1 cellular context compared by ENCODE assay signal in genomic region chr11:19995131-19995530, GRCh38.
A peak's percentile ranks its signal among the peaks of the same experiment; 100 is the strongest.
TF ChIP-seq lines count a peak whose summit lies in the region.

No MANE protein-coding gene starts in this region.

TF ChIP-seq in K562, 482 proteins besides CTCF, POLR2A, EP300 and RAD21 (continued from another document and continues in another):
- TF ChIP-seq, protein P1, sequence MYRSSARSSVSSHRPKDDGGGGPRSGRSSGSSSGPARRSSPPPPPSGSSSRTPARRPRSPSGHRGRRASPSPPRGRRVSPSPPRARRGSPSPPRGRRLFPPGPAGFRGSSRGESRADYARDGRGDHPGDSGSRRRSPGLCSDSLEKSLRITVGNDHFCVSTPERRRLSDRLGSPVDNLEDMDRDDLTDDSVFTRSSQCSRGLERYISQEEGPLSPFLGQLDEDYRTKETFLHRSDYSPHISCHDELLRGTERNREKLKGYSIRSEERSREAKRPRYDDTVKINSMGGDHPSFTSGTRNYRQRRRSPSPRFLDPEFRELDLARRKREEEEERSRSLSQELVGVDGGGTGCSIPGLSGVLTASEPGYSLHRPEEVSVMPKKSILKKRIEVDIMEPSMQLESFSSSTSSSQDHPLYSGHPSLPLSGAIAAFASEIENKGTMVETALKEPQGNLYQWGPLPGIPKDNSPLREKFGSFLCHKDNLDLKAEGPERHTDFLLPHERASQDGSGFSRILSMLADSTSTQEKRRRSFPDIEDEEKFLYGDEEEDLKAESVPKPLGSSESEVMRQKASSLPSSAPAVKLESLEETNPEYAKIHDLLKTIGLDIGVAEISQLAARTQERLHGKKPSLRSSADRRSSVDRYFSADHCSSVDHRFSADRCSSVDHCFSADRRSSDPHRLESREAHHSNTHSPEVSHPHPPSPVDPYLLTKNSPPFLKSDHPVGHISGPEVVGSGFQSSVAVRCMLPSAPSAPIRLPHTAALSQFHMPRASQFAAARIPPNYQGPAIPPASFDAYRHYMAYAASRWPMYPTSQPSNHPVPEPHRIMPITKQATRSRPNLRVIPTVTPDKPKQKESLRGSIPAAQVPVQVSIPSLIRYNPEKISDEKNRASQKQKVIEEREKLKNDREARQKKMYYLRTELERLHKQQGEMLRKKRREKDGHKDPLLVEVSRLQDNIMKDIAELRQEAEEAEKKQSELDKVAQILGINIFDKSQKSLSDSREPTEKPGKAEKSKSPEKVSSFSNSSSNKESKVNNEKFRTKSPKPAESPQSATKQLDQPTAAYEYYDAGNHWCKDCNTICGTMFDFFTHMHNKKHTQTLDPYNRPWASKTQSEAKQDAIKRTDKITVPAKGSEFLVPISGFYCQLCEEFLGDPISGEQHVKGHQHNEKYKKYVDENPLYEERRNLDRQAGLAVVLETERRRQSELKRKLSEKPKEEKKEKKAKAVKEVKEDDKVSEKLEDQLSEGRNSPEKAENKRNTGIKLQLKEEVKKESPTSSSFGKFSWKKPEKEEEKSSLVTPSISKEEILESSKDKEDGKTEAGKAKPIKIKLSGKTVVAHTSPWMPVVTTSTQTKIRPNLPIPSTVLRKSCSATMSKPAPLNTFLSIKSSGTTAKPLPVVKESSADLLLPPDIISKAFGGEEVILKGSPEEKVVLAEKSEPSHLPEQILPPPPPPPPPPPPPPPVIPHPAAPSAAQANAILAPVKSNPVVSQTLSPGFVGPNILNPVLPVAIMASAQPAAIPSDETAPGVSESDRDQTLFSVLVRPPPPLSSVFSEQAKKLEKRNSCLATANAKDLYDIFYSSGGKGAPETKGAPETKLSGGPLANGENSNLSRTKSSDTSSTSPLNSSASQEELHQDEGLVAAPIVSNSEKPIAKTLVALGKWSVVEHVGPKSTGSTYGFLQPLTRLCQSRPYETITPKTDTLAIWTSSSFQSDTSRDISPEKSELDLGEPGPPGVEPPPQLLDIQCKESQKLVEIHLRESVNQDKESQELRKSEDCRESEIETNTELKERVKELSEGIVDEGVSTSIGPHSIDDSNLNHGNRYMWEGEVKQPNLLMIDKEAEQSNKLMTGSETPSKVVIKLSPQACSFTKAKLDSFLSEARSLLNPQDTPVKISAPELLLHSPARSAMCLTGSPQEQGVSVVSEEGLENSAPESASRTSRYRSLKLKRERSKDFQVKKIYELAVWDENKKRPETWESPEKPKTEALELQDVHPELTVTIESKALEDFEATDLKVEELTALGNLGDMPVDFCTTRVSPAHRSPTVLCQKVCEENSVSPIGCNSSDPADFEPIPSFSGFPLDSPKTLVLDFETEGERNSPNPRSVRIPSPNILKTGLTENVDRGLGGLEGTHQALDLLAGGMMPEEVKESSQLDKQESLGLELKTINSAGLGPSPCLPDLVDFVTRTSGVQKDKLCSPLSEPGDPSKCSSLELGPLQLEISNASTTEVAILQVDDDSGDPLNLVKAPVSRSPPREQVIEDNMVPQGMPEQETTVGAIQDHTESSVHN (IDR thresholded peaks at IDR 0.05; ENCODE audit: borderline replicate concordance in 1 of 2, low read depth in 1 of 2) = peak in 1 of 2 experiments; percentile 62; a peak in 1 of 4 replicates
- TF ChIP-seq FOXJ2 (tag; IDR thresholded peaks at IDR 0.05) (no peak), ZEB2 (IDR thresholded peaks at IDR 0.05) (peak; percentile 55), DMBX1 (CRISPR knock-in tag; IDR thresholded peaks at IDR 0.05; ENCODE audit: borderline replicate concordance) (peak; percentile 29; the same call in 1 of the 2 replicates), ZNF609 (CRISPR knock-in tag; IDR thresholded peaks at IDR 0.05; ENCODE audit: borderline replicate concordance) (0 out of 2 replicates have a peak, but pooled peaks have one; percentile 8), ZBTB40 (IDR thresholded peaks at IDR 0.05) (0 out of 2 replicates have a peak, but pooled peaks have one; percentile 11), ZBTB40 (CRISPR knock-in tag; IDR thresholded peaks at IDR 0.05) (no peak), FOXK2 (conservative IDR thresholded peaks at IDR 0.05 in 1 of 2, IDR thresholded peaks at IDR 0.05 in 1 of 2; ENCODE audit: low read depth in 2 of 2) (peak; percentile 88 to 92), TFAP4 (CRISPR knock-in tag; IDR thresholded peaks at IDR 0.05; ENCODE audit: borderline replicate concordance) (peak; percentile 88), ELF2 (CRISPR knock-in tag; IDR thresholded peaks at IDR 0.05) (no peak), PHF21A (IDR thresholded peaks at IDR 0.05; ENCODE audit: borderline replicate concordance, low read depth) (no peak), HDAC2 (IDR thresholded peaks at IDR 0.05) (peak; percentile 41; the same call in 1 of the 2 replicates), CEBPB (tag; IDR thresholded peaks at IDR 0.05) (peak; percentile 72), TRIM24 (IDR thresholded peaks at IDR 0.05) (peak; percentile 76 to 82), CTBP1 (IDR thresholded peaks at IDR 0.05; ENCODE audit: borderline replicate concordance) (peak; percentile 78), ATF1 (CRISPR knock-in tag; IDR thresholded peaks at IDR 0.05) (no peak), ATF1 (tag; IDR thresholded peaks at IDR 0.05) (peak; percentile 47; the same call in 1 of the 2 replicates), PML (IDR thresholded peaks at IDR 0.05; ENCODE audit: low read length) (peak; percentile 38; the same call in 1 of the 2 replicates), KLF1 (tag; IDR thresholded peaks at IDR 0.05) (no peak), TEAD1 (CRISPR knock-in tag; IDR thresholded peaks at IDR 0.05) (0 out of 4 replicates have a peak, but pooled peaks of 1 of the 2 experiments have one; percentile 23), ZNF436 (CRISPR knock-in tag; IDR thresholded peaks at IDR 0.05) (no peak), CBFA2T2 (conservative IDR thresholded peaks at IDR 0.05) (peak; percentile 71)
- TF ChIP-seq, protein P2, sequence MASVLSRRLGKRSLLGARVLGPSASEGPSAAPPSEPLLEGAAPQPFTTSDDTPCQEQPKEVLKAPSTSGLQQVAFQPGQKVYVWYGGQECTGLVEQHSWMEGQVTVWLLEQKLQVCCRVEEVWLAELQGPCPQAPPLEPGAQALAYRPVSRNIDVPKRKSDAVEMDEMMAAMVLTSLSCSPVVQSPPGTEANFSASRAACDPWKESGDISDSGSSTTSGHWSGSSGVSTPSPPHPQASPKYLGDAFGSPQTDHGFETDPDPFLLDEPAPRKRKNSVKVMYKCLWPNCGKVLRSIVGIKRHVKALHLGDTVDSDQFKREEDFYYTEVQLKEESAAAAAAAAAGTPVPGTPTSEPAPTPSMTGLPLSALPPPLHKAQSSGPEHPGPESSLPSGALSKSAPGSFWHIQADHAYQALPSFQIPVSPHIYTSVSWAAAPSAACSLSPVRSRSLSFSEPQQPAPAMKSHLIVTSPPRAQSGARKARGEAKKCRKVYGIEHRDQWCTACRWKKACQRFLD (CRISPR knock-in tag; IDR thresholded peaks at IDR 0.05) = peak; percentile 67; the same call in 1 of the 2 replicates
